In the genomic region with DNA sequence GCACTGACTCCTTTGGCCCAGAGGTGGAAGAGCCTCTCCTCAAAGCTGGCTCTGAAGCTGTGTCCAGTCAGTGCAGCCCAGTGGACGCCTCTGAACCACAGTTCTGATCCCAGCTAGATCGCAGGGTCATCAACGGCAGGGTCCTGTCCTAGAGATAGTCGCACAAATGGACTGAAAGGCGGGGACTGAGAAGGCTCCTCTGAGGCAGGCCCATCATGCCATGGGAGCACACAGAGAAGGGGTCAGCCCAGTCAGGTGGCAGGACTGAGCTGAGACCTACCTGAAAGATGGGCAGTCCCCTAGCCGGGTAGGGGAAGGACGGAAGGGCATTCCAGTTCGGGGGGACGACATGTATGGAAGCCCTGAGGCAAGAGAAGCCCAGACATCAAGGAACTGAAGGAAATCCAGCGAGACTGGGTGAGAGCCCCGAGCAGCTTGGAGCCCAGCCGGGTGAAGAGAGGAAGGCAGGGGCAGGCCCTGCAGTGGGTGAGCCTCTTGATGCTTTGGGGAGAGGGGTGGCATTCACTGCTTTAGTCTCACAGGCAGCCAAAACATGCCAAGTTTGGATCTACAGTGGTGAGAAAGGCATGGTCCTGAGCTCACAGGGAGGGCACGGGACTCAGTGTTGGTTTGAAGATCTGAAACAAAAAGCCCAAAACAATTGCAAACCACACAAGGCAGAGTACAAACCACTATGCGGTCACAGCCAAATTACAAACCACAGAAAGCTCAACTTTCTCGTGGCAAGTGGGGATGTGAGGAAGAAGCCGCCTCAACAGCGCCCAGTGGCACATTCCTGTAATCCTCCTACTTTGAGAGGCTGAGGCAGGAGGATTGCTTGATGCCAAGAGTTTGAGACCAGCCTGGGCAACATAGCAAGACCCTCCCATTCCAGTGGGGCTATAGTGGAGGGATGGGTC, we compare ENCODE assay signal across 10 cellular contexts. TPM values are rescaled to one million over a fixed set of nuclear protein-coding genes. Genes with fewer than 3 reads are reported as not detected.
DNase-seq lines count a peak whose midpoint lies in the region; ATAC-seq and TF ChIP-seq lines count a peak whose summit lies in the region.
"Had no signal": no experiment of that assay in that cellular context is flagged by ENCODE, and none has a peak within 500 bp of the region (broad histone marks: within the 10 kb centered on the region; RNA-seq: fewer than 3 reads in every experiment).

No MANE protein-coding gene starts in this region.

- H3K36me3 Mint-ChIP-seq in activated naive CD4-positive, alpha-beta T cell treated with anti-CD3 and anti-CD28 coated beads for 36 hours (ENCODE audit: low read depth): peaks cover 46% of the 10 kb centered on the region

- H3K27ac ChIP-seq in WERI-Rb-1 (no peak overlapping the region), temporal lobe (ENCODE audit: low read depth, low read length) (peak overlapping the region; percentile 1), stomach (no peak overlapping the region)
- H3K27ac ChIP-seq: C4-2B had no signal

- H3K9me3 ChIP-seq in WERI-Rb-1 (ENCODE audit: severe bottlenecking) (no peaks in the 10 kb centered on the region), stomach (no peaks in the 10 kb centered on the region)

- no peaks in the 10 kb centered on the region for H3K27me3 ChIP-seq in WERI-Rb-1 (ENCODE audit: insufficient read depth, low read depth, severe bottlenecking)
- H3K27me3 ChIP-seq in stomach: no peaks in the 10 kb centered on the region

- H3K4me3 Mint-ChIP-seq in activated naive CD4-positive, alpha-beta T cell treated with anti-CD3 and anti-CD28 coated beads for 36 hours: peak overlapping the region; percentile 7

- WGBS in stomach, 5 donors: 62 to 70% (median 69%) methylated on average over 17 of the region's 17 CpGs

- no peaks in the 10 kb centered on the region for H3K9me3 Mint-ChIP-seq in activated naive CD4-positive, alpha-beta T cell treated with anti-CD3 and anti-CD28 coated beads for 36 hours

- H3K36me3 ChIP-seq in WERI-Rb-1 (peaks cover 39% of the 10 kb centered on the region), stomach (peaks cover 41 to 51% (median 51%) of the 10 kb centered on the region in 4 donors)

- H3K27me3 Mint-ChIP-seq in activated naive CD4-positive, alpha-beta T cell treated with anti-CD3 and anti-CD28 coated beads for 36 hours (ENCODE audit: low read depth): no peaks in the 10 kb centered on the region

- no peak for TF ChIP-seq EP300 in stomach (IDR thresholded peaks at IDR 0.05)

- CTCF ChIA-PET in activated naive CD4-positive, alpha-beta T cell treated with anti-CD3 and anti-CD28 coated beads for 36 hours (lab: Charles Lee): interaction anchor here (0.6 to 10.9 kb wide), 8 partner anchors 9 to 140 kb away, joined by 3 to 178 read pairs (median 5); a partner anchor contains a TSS

- TF ChIP-seq CTCF in WERI-Rb-1 (IDR thresholded peaks at IDR 0.05; ENCODE audit: low read depth, low read length) (no peak), stomach (IDR thresholded peaks at IDR 0.05) (no peak)

- peak; percentile 61 for DNase-seq in activated naive CD4-positive, alpha-beta T cell treated with anti-CD3 and anti-CD28 coated beads for 36 hours
- DNase-seq in activated naive CD4-positive, alpha-beta T cell treated with anti-CD3 and anti-CD28 coated beads, Interleukin-2, amount 50 U/mL, for 16 hours: no peak
- DNase-seq in WERI-Rb-1 (peak; percentile 6), glomerular visceral epithelial cell (ENCODE audit: extremely low spot score) (peak; percentile 27), NCI-H1048 (lab: John Stamatoyannopoulos, UW) (no peak), stomach (no peak)

- peaks cover 5 to 26% (median 9%) of the 10 kb centered on the region in 4 donors for H3K4me1 ChIP-seq in stomach

- no peak for ATAC-seq in HG03457 (IDR thresholded peaks at IDR 0.05; ENCODE audit: unreplicated experiment)

- H3K4me3 ChIP-seq in WERI-Rb-1 (ENCODE audit: low read depth, low read length): no peak overlapping the region
- H3K4me3 ChIP-seq in stomach: no peak overlapping the region

- intact Hi-C loops in activated naive CD4-positive, alpha-beta T cell treated with anti-CD3 and anti-CD28 coated beads for 36 hours (cut with micrococcal nuclease): no loop called here
- intact Hi-C loops in stomach (cut with DNase I; ENCODE audit: low total_unique reads): loop anchor here (5.0 kb wide), 1 partner anchor 51 kb away; a partner anchor contains a TSS

- peak overlapping the region; percentile 80 for H3K27ac Mint-ChIP-seq in activated naive CD4-positive, alpha-beta T cell treated with anti-CD3 and anti-CD28 coated beads for 36 hours

- no peak for TF ChIP-seq POLR2A in stomach (IDR thresholded peaks at IDR 0.05)

- peaks cover 65% of the 10 kb centered on the region for H3K4me1 Mint-ChIP-seq in activated naive CD4-positive, alpha-beta T cell treated with anti-CD3 and anti-CD28 coated beads for 36 hours (ENCODE audit: low read depth)

RNA-seq across cellular contexts. Expression of a gene that starts 10.0 kb away (rescaled TPM):
- total RNA-seq in activated naive CD4-positive, alpha-beta T cell treated with anti-CD3 and anti-CD28 coated beads for 36 hours: 100 to 1,000 TPM; 482 to 500 TPM
- total RNA-seq in temporal lobe (257 TPM), stomach (100 to 1,000 TPM in 4 of 5 donors, 10 to 100 TPM in 1; 94.7 to 147 (median 106) TPM)
- 100 to 1,000 TPM in 2 of 3 donors, 10 to 100 TPM in 1; 84.2 to 203 (median 174) TPM for polyA plus RNA-seq in stomach

RNA-seq across cellular contexts. Expression of a gene that starts 13.8 kb away (rescaled TPM):
- total RNA-seq in activated naive CD4-positive, alpha-beta T cell treated with anti-CD3 and anti-CD28 coated beads for 36 hours: 10 to 100 TPM; 16.3 to 17.2 TPM
- total RNA-seq in temporal lobe: 0.25 TPM
- total RNA-seq in stomach: 1 to 10 TPM in 3 of 5 donors, not detected in 2; 1.8 to 6.7 (median 5.8) TPM
- 1 to 10 TPM; 1.6 to 1.7 (median 1.6) TPM for polyA plus RNA-seq in stomach

RNA-seq across cellular contexts. Expression of a gene that starts 24.9 kb away (rescaled TPM):
- 1 to 10 TPM; 7.1 to 8.1 TPM for total RNA-seq in activated naive CD4-positive, alpha-beta T cell treated with anti-CD3 and anti-CD28 coated beads for 36 hours
- total RNA-seq in temporal lobe (not detected), stomach (not detected)
- polyA plus RNA-seq in stomach: not detected
- total RNA-seq: mononuclear cell had no signal

RNA-seq across cellular contexts. Expression of a gene that starts 49.9 kb away (rescaled TPM):
- total RNA-seq in activated naive CD4-positive, alpha-beta T cell treated with anti-CD3 and anti-CD28 coated beads for 36 hours: 1 to 10 TPM; 2.4 to 3.0 TPM
- 14.5 TPM for total RNA-seq in temporal lobe
- total RNA-seq in stomach: 10 to 100 TPM in 4 of 5 donors, 1 to 10 TPM in 1; 9.7 to 29.9 (median 11.1) TPM
- polyA plus RNA-seq in stomach: 10 to 100 TPM in 1 of 3 donors, 1 to 10 TPM in 2; 6.1 to 10.5 (median 6.4) TPM

Comparison
In these comparisons a context has a peak if more than half of its experiments do, and no peak if none do; other contexts are left out.
1. DNase-seq: peak in activated naive CD4-positive, alpha-beta T cell treated with anti-CD3 and anti-CD28 coated beads for 36 hours (single experiment), WERI-Rb-1 (single experiment) and glomerular visceral epithelial cell (single experiment); none in activated naive CD4-positive, alpha-beta T cell treated with anti-CD3 and anti-CD28 coated beads, Interleukin-2, amount 50 U/mL, for 16 hours (single experiment), NCI-H1048 (single experiment) and stomach (single experiment).
2. RNA of a gene that starts 24.9 kb away (total RNA-seq): not detected in temporal lobe (single experiment) and 7.1 to 8.1 TPM in activated naive CD4-positive, alpha-beta T cell treated with anti-CD3 and anti-CD28 coated beads for 36 hours; not detected in stomach; every median in the first group is over 4 times any median in the second.